In the genomic region with DNA sequence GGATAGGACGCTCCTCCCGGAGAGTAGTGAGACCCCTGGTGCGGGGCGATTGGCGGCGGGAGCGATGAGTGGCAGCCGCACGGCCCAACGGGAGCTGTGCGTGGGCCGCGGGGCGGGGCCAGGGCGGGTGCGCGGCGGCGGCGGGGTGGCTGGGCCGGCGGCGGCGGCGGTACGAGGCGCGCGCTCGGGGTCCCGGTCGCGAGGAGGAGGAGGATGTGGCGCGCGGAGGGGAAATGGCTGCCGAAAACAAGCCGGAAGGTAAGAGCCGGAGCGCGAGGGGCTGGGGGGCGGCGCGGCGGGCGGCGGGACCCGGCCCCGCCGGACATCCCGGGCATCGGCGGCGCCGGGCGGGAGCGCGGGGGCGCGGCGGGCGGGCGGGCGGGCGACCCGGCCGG, we compare ENCODE assay signal across 8 cellular contexts. TPM values are rescaled to one million over a fixed set of nuclear protein-coding genes. Genes with fewer than 3 reads are reported as not detected.
DNase-seq lines count a peak whose midpoint lies in the region; FAIRE-seq and TF ChIP-seq lines count a peak whose summit lies in the region.

A gene with protein sequence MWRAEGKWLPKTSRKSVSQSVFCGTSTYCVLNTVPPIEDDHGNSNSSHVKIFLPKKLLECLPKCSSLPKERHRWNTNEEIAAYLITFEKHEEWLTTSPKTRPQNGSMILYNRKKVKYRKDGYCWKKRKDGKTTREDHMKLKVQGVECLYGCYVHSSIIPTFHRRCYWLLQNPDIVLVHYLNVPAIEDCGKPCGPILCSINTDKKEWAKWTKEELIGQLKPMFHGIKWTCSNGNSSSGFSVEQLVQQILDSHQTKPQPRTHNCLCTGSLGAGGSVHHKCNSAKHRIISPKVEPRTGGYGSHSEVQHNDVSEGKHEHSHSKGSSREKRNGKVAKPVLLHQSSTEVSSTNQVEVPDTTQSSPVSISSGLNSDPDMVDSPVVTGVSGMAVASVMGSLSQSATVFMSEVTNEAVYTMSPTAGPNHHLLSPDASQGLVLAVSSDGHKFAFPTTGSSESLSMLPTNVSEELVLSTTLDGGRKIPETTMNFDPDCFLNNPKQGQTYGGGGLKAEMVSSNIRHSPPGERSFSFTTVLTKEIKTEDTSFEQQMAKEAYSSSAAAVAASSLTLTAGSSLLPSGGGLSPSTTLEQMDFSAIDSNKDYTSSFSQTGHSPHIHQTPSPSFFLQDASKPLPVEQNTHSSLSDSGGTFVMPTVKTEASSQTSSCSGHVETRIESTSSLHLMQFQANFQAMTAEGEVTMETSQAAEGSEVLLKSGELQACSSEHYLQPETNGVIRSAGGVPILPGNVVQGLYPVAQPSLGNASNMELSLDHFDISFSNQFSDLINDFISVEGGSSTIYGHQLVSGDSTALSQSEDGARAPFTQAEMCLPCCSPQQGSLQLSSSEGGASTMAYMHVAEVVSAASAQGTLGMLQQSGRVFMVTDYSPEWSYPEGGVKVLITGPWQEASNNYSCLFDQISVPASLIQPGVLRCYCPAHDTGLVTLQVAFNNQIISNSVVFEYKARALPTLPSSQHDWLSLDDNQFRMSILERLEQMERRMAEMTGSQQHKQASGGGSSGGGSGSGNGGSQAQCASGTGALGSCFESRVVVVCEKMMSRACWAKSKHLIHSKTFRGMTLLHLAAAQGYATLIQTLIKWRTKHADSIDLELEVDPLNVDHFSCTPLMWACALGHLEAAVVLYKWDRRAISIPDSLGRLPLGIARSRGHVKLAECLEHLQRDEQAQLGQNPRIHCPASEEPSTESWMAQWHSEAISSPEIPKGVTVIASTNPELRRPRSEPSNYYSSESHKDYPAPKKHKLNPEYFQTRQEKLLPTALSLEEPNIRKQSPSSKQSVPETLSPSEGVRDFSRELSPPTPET (N-terminal part only) (plus strand): TSS at position 137 of the 395 bp plus-strand sequence. CDS start 77 bp downstream, at position 214.

- H3K23ac ChIP-seq in neuronal stem cell (ENCODE audit: low read depth, low read length, poor library complexity) = peak within 1 kb of the TSS; percentile 87

- H3K36me3 ChIP-seq in esophagus muscularis mucosa (no peaks in the 10 kb centered on the region), neuronal stem cell (replicated peaks in 1 of 2; ENCODE audit: control insufficient read depth in 2 of 2, insufficient read depth in 2 of 2, low read length in 2 of 2) (peaks cover 2 to 9% of the 10 kb centered on the region in 2 donors)

- H3K9me3 ChIP-seq in esophagus muscularis mucosa (no peaks in the 10 kb centered on the region), neuronal stem cell (replicated peaks in 1 of 2; ENCODE audit: control insufficient read depth in 2 of 2, insufficient read depth in 1 of 2, low read depth in 1 of 2, low read length in 2 of 2) (peaks cover 0 to 11% of the 10 kb centered on the region in 2 donors)

- no CpG with 5 or more reads among the region's 67 CpGs for WGBS in esophagus muscularis mucosa
- WGBS in neuronal stem cell (ENCODE audit: extremely low coverage in 2 of 2, insufficient read length in 2 of 2, insufficient replicate concordance in 1 of 2), 2 donors = no CpG with 5 or more reads among the region's 67 CpGs

- no peak within 1 kb of the TSS for H3K4ac ChIP-seq in neuronal stem cell (ENCODE audit: low read length)

- peak within 1 kb of the TSS; percentile 95 to 100 (median 98) for H3K27ac ChIP-seq in esophagus muscularis mucosa (replicated peaks in 1 of 4)
- H3K27ac ChIP-seq in neuronal stem cell (replicated peaks; ENCODE audit: low read length) = peak within 1 kb of the TSS; percentile 88

- intact Hi-C loops in esophagus muscularis mucosa (cut with DNase I) = loop anchor here (10.0 kb wide), 1 partner anchor 859 kb away; no protein-coding TSS in a partner anchor

- no peak within 1 kb of the TSS for H2BK12ac ChIP-seq in neuronal stem cell (ENCODE audit: low read length)

- no peak within 1 kb of the TSS for H4K91ac ChIP-seq in neuronal stem cell (ENCODE audit: low read depth, low read length, poor library complexity)

- peak within 1 kb of the TSS; percentile 99 for H3K18ac ChIP-seq in neuronal stem cell (ENCODE audit: low read length)

- no peak within 1 kb of the TSS for H2BK120ac ChIP-seq in neuronal stem cell (ENCODE audit: low read depth, low read length)

- H2BK15ac ChIP-seq in neuronal stem cell (ENCODE audit: low read length) = no peak within 1 kb of the TSS

- no peak within 1 kb of the TSS for H2AK5ac ChIP-seq in neuronal stem cell (ENCODE audit: low read depth, low read length)

- H2AFZ ChIP-seq in neuronal stem cell (ENCODE audit: low read length) = peak within 1 kb of the TSS; percentile 100

- H3K4me1 ChIP-seq in esophagus muscularis mucosa (peaks cover 20 to 55% (median 51%) of the 10 kb centered on the region in 4 donors), neuronal stem cell (ENCODE audit: control insufficient read depth in 2 of 2, insufficient read depth in 1 of 2, low read depth in 1 of 2, low read length in 2 of 2) (peaks cover 9 to 11% of the 10 kb centered on the region in 2 donors)

- TF ChIP-seq EP300 in esophagus muscularis mucosa (IDR thresholded peaks at IDR 0.05) = no peak

- no peak within 1 kb of the TSS for H4K8ac ChIP-seq in neuronal stem cell (ENCODE audit: low read depth, low read length)

- POLR2A ChIA-PET in HEK293T (lab: Yijun Ruan, JAX) = interaction anchor here (0.7 to 2.3 kb wide), 24 partner anchors 11 to 177 kb away, joined by 3 to 18 read pairs (median 4); a partner anchor contains a TSS

- H3K79me1 ChIP-seq in neuronal stem cell (ENCODE audit: low read depth, low read length) = peaks cover 3% of the 10 kb centered on the region

- no peak for FAIRE-seq in GM12891 (lab: Jason Lieb, UNC)

- no peak for TF ChIP-seq CTCF in esophagus muscularis mucosa (IDR thresholded peaks at IDR 0.05)

- CTCF ChIA-PET in HEK293T (lab: Yijun Ruan, JAX) = interaction anchor here (1.1 kb wide), 1 partner anchor 14 kb away, joined by 3 read pairs; no protein-coding TSS in a partner anchor

- peak within 1 kb of the TSS; percentile 26 for H3K14ac ChIP-seq in neuronal stem cell (ENCODE audit: low read length)

- H2BK5ac ChIP-seq in neuronal stem cell (ENCODE audit: low read length) = peak within 1 kb of the TSS; percentile 87

- TF ChIP-seq POLR2A in esophagus muscularis mucosa (IDR thresholded peaks at IDR 0.05; ENCODE audit: low read depth) (no peak), GM12891 (IDR thresholded peaks at IDR 0.05; ENCODE audit: low read depth, low read length) (no peak)

- peak within 1 kb of the TSS; percentile 89 for H3K9ac ChIP-seq in neuronal stem cell (ENCODE audit: low read depth, low read length, poor library complexity)

- peak within 1 kb of the TSS; percentile 74 for H3K4me2 ChIP-seq in neuronal stem cell (ENCODE audit: insufficient read depth, low read length, poor library complexity, severe bottlenecking)

- DNase-seq in Caki2 (ENCODE audit: low read depth) (no peak), HEK293T (ENCODE audit: extremely low spot score) (no peak), SK-MEL-5 (ENCODE audit: low read depth, low spot score) (no peak), esophagus muscularis mucosa (ENCODE audit: extremely low spot score) (no peak), neuronal stem cell (ENCODE audit: low spot score) (no peak), COLO668 (lab: John Stamatoyannopoulos, UW; ENCODE audit: unreplicated experiment) (no peak), GM12891 (ENCODE audit: insufficient read length, low spot score) (no peak), hippocampal formation (lab: John Stamatoyannopoulos, UW) (no peak)

- in situ Hi-C loops in Caki2 (cut with HindIII; ENCODE audit: low pct_unique_long_range_greater_than_20kb, low sequenced_read_pairs) = no loop called here
- in situ Hi-C loops in SK-MEL-5 (cut with HindIII; ENCODE audit: low pct_unique_long_range_greater_than_20kb, low sequenced_read_pairs) = no loop called here

- H3K27me3 ChIP-seq in esophagus muscularis mucosa (no peaks in the 10 kb centered on the region), neuronal stem cell (ENCODE audit: control insufficient read depth in 3 of 3, insufficient read depth in 3 of 3, low read depth in 1 of 3, low read length in 3 of 3) (no peaks in the 10 kb centered on the region)

- H3K4me3 ChIP-seq in esophagus muscularis mucosa = peak within 1 kb of the TSS; percentile 79 to 94 (median 90)
- peak within 1 kb of the TSS; percentile 64 to 97 for H3K4me3 ChIP-seq in neuronal stem cell (ENCODE audit: low read length in 2 of 2)

TF ChIP-seq in HEK293T, 16 proteins besides CTCF, POLR2A, EP300 and RAD21:
- TF ChIP-seq CTBP1 (IDR thresholded peaks at IDR 0.05; ENCODE audit: borderline replicate concordance) = no peak
- TF ChIP-seq, protein P1, sequence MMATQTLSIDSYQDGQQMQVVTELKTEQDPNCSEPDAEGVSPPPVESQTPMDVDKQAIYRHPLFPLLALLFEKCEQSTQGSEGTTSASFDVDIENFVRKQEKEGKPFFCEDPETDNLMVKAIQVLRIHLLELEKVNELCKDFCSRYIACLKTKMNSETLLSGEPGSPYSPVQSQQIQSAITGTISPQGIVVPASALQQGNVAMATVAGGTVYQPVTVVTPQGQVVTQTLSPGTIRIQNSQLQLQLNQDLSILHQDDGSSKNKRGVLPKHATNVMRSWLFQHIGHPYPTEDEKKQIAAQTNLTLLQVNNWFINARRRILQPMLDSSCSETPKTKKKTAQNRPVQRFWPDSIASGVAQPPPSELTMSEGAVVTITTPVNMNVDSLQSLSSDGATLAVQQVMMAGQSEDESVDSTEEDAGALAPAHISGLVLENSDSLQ (IDR thresholded peaks at IDR 0.05) = peak; percentile 99
TF ChIP-seq in HEK293T: peak in this region for 1.

TF ChIP-seq in GM12891, 5 proteins besides CTCF, POLR2A, EP300 and RAD21:
- TF ChIP-seq POU2F2 (IDR thresholded peaks at IDR 0.05; ENCODE audit: low read depth, low read length) = no peak
- TF ChIP-seq POLR2AphosphoS5 (IDR thresholded peaks at IDR 0.05; ENCODE audit: low read depth, low read length) = no peak
- TF ChIP-seq TAF1 (IDR thresholded peaks at IDR 0.05; ENCODE audit: low read depth, low read length) = no peak
- TF ChIP-seq SPI1 (IDR thresholded peaks at IDR 0.05; ENCODE audit: low read depth, low read length) = no peak
- no peak for TF ChIP-seq PAX5 (IDR thresholded peaks at IDR 0.05; ENCODE audit: insufficient read depth, low read length, severe bottlenecking)

RNA-seq across cellular contexts. Expression of the gene that starts here (rescaled TPM):
- 102 and 152 TPM in 2 replicates for total RNA-seq in Caki2 (2014; rRNA removed; shearing (Covaris generic); ENCODE audit: low replicate concordance)
- total RNA-seq in SK-MEL-5 (2014; rRNA removed; shearing (Covaris generic)) = 47.4 and 52.5 TPM in 2 replicates
- 45.4 and 58.8 TPM in 2 replicates for polyA plus RNA-seq in SK-MEL-5 (2015; cell fraction: cytosol; rRNA removed)
- polyA plus RNA-seq in SK-MEL-5 (2015; cell fraction: nucleus; rRNA removed) = 13.5 and 22.2 TPM in 2 replicates
- total RNA-seq in esophagus muscularis mucosa = 100 to 1,000 TPM; 109 to 226 (median 139) TPM
- 379 TPM for polyA plus RNA-seq in neuronal stem cell (2013, experiment 1 of 2)
- 395 TPM for polyA plus RNA-seq in neuronal stem cell (2013, experiment 2 of 2)
- 60.5 TPM for polyA plus RNA-seq in GM12891 (2012; ENCODE audit: low read depth, missing spikeins)
